Comparison of ENCODE assay signal across 8 cellular contexts in the genomic region with DNA sequence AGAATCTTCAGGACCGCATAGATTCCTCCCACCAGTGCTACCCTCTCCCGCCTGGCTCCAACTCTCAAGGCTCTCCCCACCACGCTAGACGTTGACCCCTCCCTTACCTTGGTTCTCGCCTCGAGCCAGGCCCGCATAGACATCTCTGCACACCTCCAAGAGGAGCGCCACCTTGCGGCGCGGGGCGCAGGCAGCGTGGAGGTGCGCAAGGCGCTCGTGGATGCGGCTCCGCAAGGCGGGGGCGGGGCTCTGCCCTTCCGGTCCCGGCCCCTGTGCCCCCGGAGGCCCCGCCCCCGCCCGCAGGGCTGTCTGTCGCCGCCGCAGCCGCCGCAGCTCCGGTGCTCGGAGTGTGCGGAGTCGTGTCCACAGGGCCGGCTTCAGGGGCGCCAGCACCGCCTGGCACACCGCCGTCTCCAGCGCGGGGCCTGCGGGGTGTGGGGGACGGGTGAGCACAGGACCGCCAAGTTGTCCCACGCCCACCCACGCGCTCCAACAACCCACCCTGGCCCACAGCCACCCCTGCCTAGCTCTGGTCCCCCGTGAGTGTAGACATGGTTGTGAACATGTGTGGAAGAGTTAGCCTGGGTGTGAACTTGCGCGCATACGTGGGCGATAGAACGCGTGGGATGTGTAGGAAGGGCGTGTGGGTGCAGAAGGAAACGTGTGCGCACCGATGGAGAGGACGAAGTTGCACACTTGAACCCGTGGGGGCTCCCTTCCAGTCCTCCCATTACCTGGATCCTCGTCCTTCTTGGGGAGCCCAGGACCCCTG. TPM values are rescaled to one million over a fixed set of nuclear protein-coding genes. Genes with fewer than 3 reads are reported as not detected.
A peak's percentile ranks its signal among the peaks of the same experiment; 100 is the strongest.
DNase-seq lines count a peak whose midpoint lies in the region; ATAC-seq lines count a peak whose summit lies in the region.

No MANE protein-coding gene starts in this region.

- peaks cover 50% of the 10 kb centered on the region for H3K4me1 Mint-ChIP-seq in activated T-cell treated with anti-CD3 and anti-CD28 coated beads, Interleukin-2, amount 50 U/mL, for 72 hours (ENCODE audit: low read depth)
- H3K4me1 Mint-ChIP-seq in natural killer cell treated with Interleukin-12 subunit alpha and Interleukin-12 subunit beta and Interleukin-15 and Interleukin-18, amount 100 ng/mL, for 72 hours (ENCODE audit: low read depth in 2 of 2), result peaks cover 20 to 31% of the 10 kb centered on the region in 2 donors
- H3K4me1 Mint-ChIP-seq in stimulated activated naive B cell treated with anti-CD40 and anti-IgM and Interleukin-4, amounts not matched to agents 10 μg/mL and 1 μg/mL and 100 μg/mL, for 72 hours, result peaks cover 40 to 58% of the 10 kb centered on the region in 2 donors

- DNase-seq in GM04504 (ENCODE audit: low read depth) (peak; percentile 31), NCI-H82 treated with DMSO at 0.1 percent for 48 hours (lab: John Stamatoyannopoulos, UW; ENCODE audit: unreplicated experiment) (peak; percentile 30), fibroblast of gingiva (ENCODE audit: low read depth) (peak; percentile 45), NCI-H2196 (lab: John Stamatoyannopoulos, UW; ENCODE audit: unreplicated experiment) (no peak)
- DNase-seq in activated T-cell treated with anti-CD3 and anti-CD28 coated beads, Interleukin-2, amount 50 U/mL, for 72 hours, result peak; percentile 95
- DNase-seq in natural killer cell treated with Interleukin-12 subunit alpha and Interleukin-12 subunit beta and Interleukin-15 and Interleukin-18, amount 100 ng/mL, for 72 hours (ENCODE audit: low spot score), result peak; percentile 94
- DNase-seq in stimulated activated naive B cell treated with anti-CD40 and anti-IgM and Interleukin-4, amounts not matched to agents 10 μg/mL and 1 μg/mL and 100 μg/mL, for 72 hours, result peak; percentile 93

- H3K4me3 Mint-ChIP-seq in activated T-cell treated with anti-CD3 and anti-CD28 coated beads, Interleukin-2, amount 50 U/mL, for 72 hours, result peak overlapping the region; percentile 87 to 93
- H3K4me3 Mint-ChIP-seq in natural killer cell treated with Interleukin-12 subunit alpha and Interleukin-12 subunit beta and Interleukin-15 and Interleukin-18, amount 100 ng/mL, for 72 hours, result peak overlapping the region; percentile 90
- peak overlapping the region; percentile 87 to 98 for H3K4me3 Mint-ChIP-seq in stimulated activated naive B cell treated with anti-CD40 and anti-IgM and Interleukin-4, amounts not matched to agents 10 μg/mL and 1 μg/mL and 100 μg/mL, for 72 hours

- no peaks in the 10 kb centered on the region for H3K27me3 Mint-ChIP-seq in activated T-cell treated with anti-CD3 and anti-CD28 coated beads, Interleukin-2, amount 50 U/mL, for 72 hours (ENCODE audit: low read depth)
- no peaks in the 10 kb centered on the region for H3K27me3 Mint-ChIP-seq in natural killer cell treated with Interleukin-12 subunit alpha and Interleukin-12 subunit beta and Interleukin-15 and Interleukin-18, amount 100 ng/mL, for 72 hours
- H3K27me3 Mint-ChIP-seq in stimulated activated naive B cell treated with anti-CD40 and anti-IgM and Interleukin-4, amounts not matched to agents 10 μg/mL and 1 μg/mL and 100 μg/mL, for 72 hours, result no peaks in the 10 kb centered on the region

- ATAC-seq in HG02678 (IDR thresholded peaks at IDR 0.05; ENCODE audit: unreplicated experiment), result peak; percentile 79
- ATAC-seq in activated T-cell treated with anti-CD3 and anti-CD28 coated beads, Interleukin-2, amount 50 U/mL, for 72 hours (replicated peaks in 1 of 2), result peak; percentile 91 to 92
- ATAC-seq in natural killer cell treated with Interleukin-12 subunit alpha and Interleukin-12 subunit beta and Interleukin-15 and Interleukin-18, amount 100 ng/mL, for 72 hours, result peak; percentile 93 to 94
- peak; percentile 85 to 89 for ATAC-seq in stimulated activated naive B cell treated with anti-CD40 and anti-IgM and Interleukin-4, amounts not matched to agents 10 μg/mL and 1 μg/mL and 100 μg/mL, for 72 hours (replicated peaks)

- H3K36me3 Mint-ChIP-seq in activated T-cell treated with anti-CD3 and anti-CD28 coated beads, Interleukin-2, amount 50 U/mL, for 72 hours (ENCODE audit: insufficient read depth in 2 of 2), result peaks cover 0 to 10% of the 10 kb centered on the region in 2 donors
- H3K36me3 Mint-ChIP-seq in natural killer cell treated with Interleukin-12 subunit alpha and Interleukin-12 subunit beta and Interleukin-15 and Interleukin-18, amount 100 ng/mL, for 72 hours, result no peaks in the 10 kb centered on the region
- peaks cover 42 to 63% of the 10 kb centered on the region in 2 donors for H3K36me3 Mint-ChIP-seq in stimulated activated naive B cell treated with anti-CD40 and anti-IgM and Interleukin-4, amounts not matched to agents 10 μg/mL and 1 μg/mL and 100 μg/mL, for 72 hours

- no peak overlapping the region for H3K27ac Mint-ChIP-seq in activated T-cell treated with anti-CD3 and anti-CD28 coated beads, Interleukin-2, amount 50 U/mL, for 72 hours
- peak overlapping the region; percentile 81 to 84 for H3K27ac Mint-ChIP-seq in natural killer cell treated with Interleukin-12 subunit alpha and Interleukin-12 subunit beta and Interleukin-15 and Interleukin-18, amount 100 ng/mL, for 72 hours
- H3K27ac Mint-ChIP-seq in stimulated activated naive B cell treated with anti-CD40 and anti-IgM and Interleukin-4, amounts not matched to agents 10 μg/mL and 1 μg/mL and 100 μg/mL, for 72 hours, result peak overlapping the region; percentile 99

- no peaks in the 10 kb centered on the region for H3K9me3 Mint-ChIP-seq in activated T-cell treated with anti-CD3 and anti-CD28 coated beads, Interleukin-2, amount 50 U/mL, for 72 hours
- H3K9me3 Mint-ChIP-seq in natural killer cell treated with Interleukin-12 subunit alpha and Interleukin-12 subunit beta and Interleukin-15 and Interleukin-18, amount 100 ng/mL, for 72 hours, result no peaks in the 10 kb centered on the region
- H3K9me3 Mint-ChIP-seq in stimulated activated naive B cell treated with anti-CD40 and anti-IgM and Interleukin-4, amounts not matched to agents 10 μg/mL and 1 μg/mL and 100 μg/mL, for 72 hours, result peaks cover 0 to 2% of the 10 kb centered on the region in 2 donors

RNA-seq across cellular contexts. Expression of gene RINL, which starts 8.1 kb away (rescaled TPM):
- total RNA-seq in activated T-cell treated with anti-CD3 and anti-CD28 coated beads, Interleukin-2, amount 50 U/mL, for 72 hours, result 100 to 1,000 TPM; 122 to 151 TPM
- total RNA-seq in natural killer cell treated with Interleukin-12 subunit alpha and Interleukin-12 subunit beta and Interleukin-15 and Interleukin-18, amount 100 ng/mL, for 72 hours, result 10 to 100 TPM; 58.1 to 63.8 TPM

RNA-seq across cellular contexts. Expression of gene HNRNPL, which starts 20.2 kb away (rescaled TPM):
- total RNA-seq in activated T-cell treated with anti-CD3 and anti-CD28 coated beads, Interleukin-2, amount 50 U/mL, for 72 hours, result 100 to 1,000 TPM; 427 to 457 TPM
- total RNA-seq in natural killer cell treated with Interleukin-12 subunit alpha and Interleukin-12 subunit beta and Interleukin-15 and Interleukin-18, amount 100 ng/mL, for 72 hours, result 100 to 1,000 TPM; 559 to 561 TPM

RNA-seq across cellular contexts. Expression of gene SIRT2, which starts 29.4 kb away (rescaled TPM):
- 10 to 100 TPM; 38.2 to 40.7 TPM for total RNA-seq in activated T-cell treated with anti-CD3 and anti-CD28 coated beads, Interleukin-2, amount 50 U/mL, for 72 hours
- 10 to 100 TPM; 60.9 to 87.3 TPM for total RNA-seq in natural killer cell treated with Interleukin-12 subunit alpha and Interleukin-12 subunit beta and Interleukin-15 and Interleukin-18, amount 100 ng/mL, for 72 hours

RNA-seq across cellular contexts. Expression of gene NFKBIB, which starts 29.7 kb away (rescaled TPM):
- total RNA-seq in activated T-cell treated with anti-CD3 and anti-CD28 coated beads, Interleukin-2, amount 50 U/mL, for 72 hours, result 10 to 100 TPM; 86.5 to 89.1 TPM
- total RNA-seq in natural killer cell treated with Interleukin-12 subunit alpha and Interleukin-12 subunit beta and Interleukin-15 and Interleukin-18, amount 100 ng/mL, for 72 hours, result 100 to 1,000 TPM; 106 to 108 TPM

RNA-seq across cellular contexts. Expression of gene ECH1, which starts 38.4 kb away (rescaled TPM):
- total RNA-seq in activated T-cell treated with anti-CD3 and anti-CD28 coated beads, Interleukin-2, amount 50 U/mL, for 72 hours, result 100 to 1,000 TPM; 183 to 210 TPM
- 100 to 1,000 TPM; 104 to 163 TPM for total RNA-seq in natural killer cell treated with Interleukin-12 subunit alpha and Interleukin-12 subunit beta and Interleukin-15 and Interleukin-18, amount 100 ng/mL, for 72 hours
